16 cellular contexts compared by ENCODE assay signal in genomic region chr3:120040813-120041377, GRCh38. TPM values are rescaled to one million over a fixed set of nuclear protein-coding genes. Genes with fewer than 3 reads are reported as not detected.
A peak's percentile ranks its signal among the peaks of the same experiment; 100 is the strongest.
DNase-seq lines count a peak whose midpoint lies in the region; ATAC-seq and TF ChIP-seq lines count a peak whose summit lies in the region.
"Had no signal": no experiment of that assay in that cellular context is flagged by ENCODE, and none has a peak within 500 bp of the region (broad histone marks: within the 10 kb centered on the region; RNA-seq: fewer than 3 reads in every experiment).

No MANE protein-coding gene starts in this region.

- no peaks in the 10 kb centered on the region for H3K27me3 ChIP-seq in CD8-positive, alpha-beta T cell (ENCODE audit: insufficient read depth, low read length)

- POLR2A ChIA-PET in WTC11 (lab: Charles Lee): interaction anchor here (0.9 kb wide), 1 partner anchor 55 kb away, joined by 4 read pairs; no protein-coding TSS in a partner anchor
- POLR2A ChIA-PET in CD8-positive, alpha-beta T cell (lab: Charles Lee): no interaction called here

- peaks cover 42% of the 10 kb centered on the region for H3K36me3 Mint-ChIP-seq in WTC11
- peaks cover 71% of the 10 kb centered on the region for H3K36me3 Mint-ChIP-seq in progenitor cell of endocrine pancreas (ENCODE audit: insufficient read depth)
- H3K36me3 Mint-ChIP-seq in CD8-positive, alpha-beta T cell: peaks cover 71% of the 10 kb centered on the region

- H3K4me3 Mint-ChIP-seq in WTC11 (no peak overlapping the region), progenitor cell of endocrine pancreas (ENCODE audit: low read depth) (no peak overlapping the region)
- H3K4me3 Mint-ChIP-seq in CD8-positive, alpha-beta T cell: no peak overlapping the region

- H3K27ac ChIP-seq in CD8-positive, alpha-beta T cell (ENCODE audit: low read depth, low read length): no peak overlapping the region
- H3K27ac ChIP-seq: C4-2B had no signal

- no peak overlapping the region for H3K4me3 ChIP-seq in CD8-positive, alpha-beta T cell (ENCODE audit: low read depth, low read length)
- H3K4me3 ChIP-seq: HAP-1 had no signal

- intact Hi-C loops in CD8-positive, alpha-beta T cell (cut with DNase I, micrococcal nuclease): loop anchor here in 1 of 2 experiments (5.0 kb wide), 1 partner anchor 106 kb away; no protein-coding TSS in a partner anchor

- H3K4me1 Mint-ChIP-seq in WTC11 (peaks cover 48% of the 10 kb centered on the region), progenitor cell of endocrine pancreas (ENCODE audit: low read depth) (no peaks in the 10 kb centered on the region)
- peaks cover 35% of the 10 kb centered on the region for H3K4me1 Mint-ChIP-seq in CD8-positive, alpha-beta T cell (ENCODE audit: low read depth)

- TF ChIP-seq CTCF in WTC11 (IDR thresholded peaks at IDR 0.05): no peak
- no peak for TF ChIP-seq CTCF in progenitor cell of endocrine pancreas (IDR thresholded peaks at IDR 0.05; ENCODE audit: unreplicated experiment)
- no peak for TF ChIP-seq CTCF in CD8-positive, alpha-beta T cell (IDR thresholded peaks at IDR 0.05)

- H3K4me1 ChIP-seq in CD8-positive, alpha-beta T cell (ENCODE audit: insufficient read depth, low read length): peaks cover 2% of the 10 kb centered on the region
- H3K4me1 ChIP-seq: HAP-1 had no signal

- H3K36me3 ChIP-seq in CD8-positive, alpha-beta T cell (ENCODE audit: insufficient read depth, low read length): no peaks in the 10 kb centered on the region
- H3K36me3 ChIP-seq: HAP-1 had no signal

- ATAC-seq in WTC11: peak; percentile 44
- no peak for ATAC-seq in CD8-positive, alpha-beta T cell

- H3K27ac Mint-ChIP-seq in WTC11 (peak overlapping the region; percentile 9), progenitor cell of endocrine pancreas (peak overlapping the region; percentile 69)
- no peak overlapping the region for H3K27ac Mint-ChIP-seq in CD8-positive, alpha-beta T cell

- peaks cover 14% of the 10 kb centered on the region for H3K9me3 ChIP-seq in CD8-positive, alpha-beta T cell (ENCODE audit: low read length)

- DNase-seq in DMS 273 treated with DMSO at 0.1 percent for 48 hours (lab: John Stamatoyannopoulos, UW) (peak; percentile 69), WTC11 (ENCODE audit: low spot score) (no peak), islet precursor cell (peak; percentile 54), progenitor cell of endocrine pancreas (ENCODE audit: low spot score, unreplicated experiment) (no peak), NOMO-1 (lab: John Stamatoyannopoulos, UW; ENCODE audit: unreplicated experiment in 2 of 2) (no peak)
- DNase-seq in activated CD4-positive, alpha-beta T cell treated with anti-CD3 and anti-CD28 coated beads, Interleukin-2, amount 50 U/mL, for 1 hour: no peak
- no peak for DNase-seq in CD8-positive, alpha-beta T cell
- DNase-seq: DND-41, KG1, NCI-H1105 treated with DMSO at 0.1 percent for 48 hours, NCI-H1694, NCI-H2081 treated with DMSO at 0.1 percent for 48 hours, OCI-M1, SHP77 treated with DMSO at 0.1 percent for 48 hours had no signal

- CTCF ChIA-PET in WTC11 (lab: Charles Lee): interaction anchor here (0.6 to 1.8 kb wide), 27 partner anchors 9 to 376 kb away, joined by 3 to 26 read pairs (median 4); partner anchors contain the start of genes GSK3B and LRRC58
- CTCF ChIA-PET in CD8-positive, alpha-beta T cell (lab: Charles Lee): interaction anchor here (0.6 to 0.7 kb wide), 2 partner anchors 110 to 149 kb away, joined by 3 read pairs; no protein-coding TSS in a partner anchor

- H3K27me3 Mint-ChIP-seq in WTC11 (ENCODE audit: low read depth) (no peaks in the 10 kb centered on the region; the same call in 1 of the 2 replicates), progenitor cell of endocrine pancreas (no peaks in the 10 kb centered on the region)
- no peaks in the 10 kb centered on the region for H3K27me3 Mint-ChIP-seq in CD8-positive, alpha-beta T cell (ENCODE audit: low read depth)

- H3K9me3 Mint-ChIP-seq in WTC11: peaks cover 36% of the 10 kb centered on the region
- H3K9me3 Mint-ChIP-seq in progenitor cell of endocrine pancreas (ENCODE audit: low read depth): peaks cover 67% of the 10 kb centered on the region
- peaks cover 63% of the 10 kb centered on the region for H3K9me3 Mint-ChIP-seq in CD8-positive, alpha-beta T cell

TF ChIP-seq in WTC11, 78 proteins besides CTCF, POLR2A, EP300 and RAD21:
- TF ChIP-seq ZNF532 (CRISPR knock-in tag; IDR thresholded peaks at IDR 0.05; ENCODE audit: borderline replicate concordance) (no peak), TCF7 (CRISPR knock-in tag; IDR thresholded peaks at IDR 0.05; ENCODE audit: low read depth) (no peak), USF2 (CRISPR knock-in tag; IDR thresholded peaks at IDR 0.05) (no peak), USF1 (CRISPR knock-in tag; IDR thresholded peaks at IDR 0.05) (no peak), JUN (CRISPR knock-in tag; IDR thresholded peaks at IDR 0.05) (no peak), ELF4 (CRISPR knock-in tag; IDR thresholded peaks at IDR 0.05; ENCODE audit: low read depth) (no peak), NFE2L1 (CRISPR knock-in tag; IDR thresholded peaks at IDR 0.05) (no peak), FOXK1 (CRISPR knock-in tag; IDR thresholded peaks at IDR 0.05) (no peak), EMX1 (CRISPR knock-in tag; IDR thresholded peaks at IDR 0.05) (no peak)

RNA-seq across cellular contexts. Expression of gene GSK3B, which starts 53.4 kb away (rescaled TPM):
- total RNA-seq in WTC11 (2021) (45.9 to 48.9 TPM (median 46.8 TPM) in 3 replicates), progenitor cell of endocrine pancreas (80.0 and 81.3 TPM in 2 replicates)
- 10 to 100 TPM; 21.9 to 23.3 TPM for total RNA-seq in CD8-positive, alpha-beta T cell

Comparison
In these comparisons a context has a peak if more than half of its experiments do, and no peak if none do; other contexts are left out.
1. DNase-seq: peak in DMS 273 treated with DMSO at 0.1 percent for 48 hours (single experiment) and islet precursor cell (single experiment); none in WTC11 (single experiment), progenitor cell of endocrine pancreas (single experiment), NOMO-1 (0 of 2), activated CD4-positive, alpha-beta T cell treated with anti-CD3 and anti-CD28 coated beads, Interleukin-2, amount 50 U/mL, for 1 hour (single experiment) and CD8-positive, alpha-beta T cell (0 of 7).